Comparison of ENCODE assay signal across 17 cellular contexts in genomic region chr17:36525888-36526287, GRCh38. TPM values are rescaled to one million over a fixed set of nuclear protein-coding genes. Genes with fewer than 3 reads are reported as not detected.
A peak's percentile ranks its signal among the peaks of the same experiment; 100 is the strongest.
DNase-seq lines count a peak whose midpoint lies in the region; ATAC-seq, FAIRE-seq and TF ChIP-seq lines count a peak whose summit lies in the region.
"Had no signal": no experiment of that assay in that cellular context is flagged by ENCODE, and none has a peak within 500 bp of the region (broad histone marks: within the 10 kb centered on the region; RNA-seq: fewer than 3 reads in every experiment).

No MANE protein-coding gene starts in this region.

- no peak for TF ChIP-seq CTCF in activated CD8-positive, alpha-beta T cell treated with anti-CD3 and anti-CD28 coated beads for 36 hours (IDR thresholded peaks at IDR 0.05)
- TF ChIP-seq CTCF in H1 (IDR thresholded peaks at IDR 0.05; ENCODE audit: control extremely low read depth in 1 of 3, insufficient read depth in 1 of 3, low read depth in 1 of 3, low read length in 3 of 3) (no peak), type B pancreatic cell (conservative IDR thresholded peaks at IDR 0.05) (no peak)

- peaks cover 6 to 8% of the 10 kb centered on the region in 2 experiments for H4K20me1 ChIP-seq in H1 (replicated peaks in 1 of 2; ENCODE audit: control insufficient read depth in 1 of 2, insufficient read depth in 2 of 2, low read length in 2 of 2)

- H3K27ac Mint-ChIP-seq in activated CD8-positive, alpha-beta T cell treated with anti-CD3 and anti-CD28 coated beads for 36 hours: peak overlapping the region; percentile 13
- H3K27ac Mint-ChIP-seq in activated CD8-positive, alpha-beta T cell treated with anti-CD3 and anti-CD28 coated beads, Interleukin-2, amount 10 ng/mL, durations not matched to agents 7 days and 5 days: no peak overlapping the region
- no peak overlapping the region for H3K27ac Mint-ChIP-seq in type B pancreatic cell

- H2AK5ac ChIP-seq in H1 (ENCODE audit: low read depth, low read length): no peak overlapping the region

- H3K9me3 ChIP-seq in H1 (ENCODE audit: insufficient read depth in 2 of 2, low read depth in 1 of 2, low read length in 1 of 2): no peaks in the 10 kb centered on the region
- H3K9me3 ChIP-seq: Caco-2 had no signal

- H3K4ac ChIP-seq in H1 (replicated peaks; ENCODE audit: insufficient read length, low read depth, low read length): no peak overlapping the region

- no peak overlapping the region for H4K5ac ChIP-seq in H1 (ENCODE audit: insufficient read length, low read depth, low read length)

- no peak overlapping the region for H3K27ac ChIP-seq in H1 (ENCODE audit: low read depth, low read length)

- no peak for TF ChIP-seq POLR2A in H1 (IDR thresholded peaks at IDR 0.05; ENCODE audit: control extremely low read depth in 1 of 2, low read depth in 2 of 2, low read length in 2 of 2)

- H3K79me2 ChIP-seq in H1 (ENCODE audit: control insufficient read depth in 1 of 2, insufficient read depth in 2 of 2, low read length in 2 of 2): peaks cover 0 to 3% of the 10 kb centered on the region in 2 experiments; a peak in 1 of 4 replicates

- H3K27me3 Mint-ChIP-seq in activated CD8-positive, alpha-beta T cell treated with anti-CD3 and anti-CD28 coated beads for 36 hours: no peaks in the 10 kb centered on the region
- no peaks in the 10 kb centered on the region for H3K27me3 Mint-ChIP-seq in activated CD8-positive, alpha-beta T cell treated with anti-CD3 and anti-CD28 coated beads, Interleukin-2, amount 10 ng/mL, durations not matched to agents 7 days and 5 days (ENCODE audit: low read depth)
- H3K27me3 Mint-ChIP-seq in type B pancreatic cell: no peaks in the 10 kb centered on the region

- POLR2A ChIA-PET in activated CD8-positive, alpha-beta T cell treated with anti-CD3 and anti-CD28 coated beads for 36 hours (lab: Charles Lee): interaction anchor here (0.7 to 5.7 kb wide), 3 partner anchors 10 to 31 kb away, joined by 3 to 36 read pairs (median 3); partner anchors contain the start of genes MYO19 and PIGW
- POLR2A ChIA-PET in activated CD8-positive, alpha-beta T cell treated with anti-CD3 and anti-CD28 coated beads, Interleukin-2, amount 10 ng/mL, durations not matched to agents 7 days and 5 days (lab: Charles Lee): no interaction called here
- POLR2A ChIA-PET in H1 (lab: Charles Lee; ENCODE audit: partially characterized antibody): interaction anchor here (0.7 to 7.7 kb wide), 4 partner anchors 9 to 20 kb away, joined by 3 to 89 read pairs (median 29); no protein-coding TSS in a partner anchor

- H3K4me1 ChIP-seq in H1 (replicated peaks in 1 of 4; ENCODE audit: control insufficient read depth in 3 of 4, insufficient read depth in 4 of 4, low read length in 3 of 4): no peaks in the 10 kb centered on the region
- H3K4me1 ChIP-seq: Caco-2 had no signal

- 0 out of 2 replicates have a peak, but pooled peaks cover 2% of the 10 kb centered on the region for H3K23me2 ChIP-seq in H1 (ENCODE audit: low read depth, low read length)

- H3K4me2 ChIP-seq in H1 (ENCODE audit: insufficient read depth in 1 of 2, low read depth in 2 of 2, low read length in 2 of 2): no peak overlapping the region

- DNase-seq in activated CD8-positive, alpha-beta T cell treated with anti-CD3 and anti-CD28 coated beads for 36 hours: no peak
- DNase-seq in activated CD8-positive, alpha-beta T cell treated with anti-CD3 and anti-CD28 coated beads, Interleukin-2, amount 10 ng/mL, durations not matched to agents 7 days and 5 days: no peak
- DNase-seq in cardiac septum (ENCODE audit: low spot score): peak; percentile 67
- no peak for DNase-seq in Right ventricle myocardium inferior (ENCODE audit: missing footprints)
- DNase-seq in H1 (ENCODE audit: low read depth in 1 of 2, low spot score in 2 of 2): no peak
- DNase-seq in type B pancreatic cell (ENCODE audit: extremely low spot score, unreplicated experiment): peak; percentile 27
- no peak for DNase-seq in stimulated activated CD4-positive, alpha-beta T cell treated with anti-CD3 and anti-CD28 coated beads, Interleukin-15, amount 100 ng/mL, for 24 hours
- no peak for DNase-seq in cerebellar cortex (ENCODE audit: low spot score)
- DNase-seq: AML-193, Caco-2, Karpas-422, NCI-H1417, NCI-H1930, NCI-H2171, NCI-H446 treated with DMSO at 0.1 percent for 48 hours, NCI-H774 had no signal

- H3K18ac ChIP-seq in H1 (ENCODE audit: extremely low read depth, low read length): no peak overlapping the region

- no peak overlapping the region for H3K9ac ChIP-seq in H1 (replicated peaks in 1 of 4; ENCODE audit: extremely low read depth in 1 of 4, low read depth in 3 of 4, low read length in 3 of 4)

- no peak overlapping the region for H2BK120ac ChIP-seq in H1 (replicated peaks; ENCODE audit: low read depth, low read length)

- peaks cover 45 to 77% (median 65%) of the 10 kb centered on the region in 4 experiments for H3K36me3 ChIP-seq in H1 (ENCODE audit: control insufficient read depth in 2 of 4, insufficient read depth in 4 of 4, low read length in 3 of 4)

- ATAC-seq in activated CD8-positive, alpha-beta T cell treated with anti-CD3 and anti-CD28 coated beads for 36 hours: no peak
- no peak for ATAC-seq in activated CD8-positive, alpha-beta T cell treated with anti-CD3 and anti-CD28 coated beads, Interleukin-2, amount 10 ng/mL, durations not matched to agents 7 days and 5 days
- ATAC-seq in Right ventricle myocardium inferior: no peak

- no peak overlapping the region for H4K91ac ChIP-seq in H1 (replicated peaks; ENCODE audit: insufficient read length, low read length)

- H3K36me3 Mint-ChIP-seq in activated CD8-positive, alpha-beta T cell treated with anti-CD3 and anti-CD28 coated beads for 36 hours (ENCODE audit: low read depth): peaks cover 51% of the 10 kb centered on the region
- H3K36me3 Mint-ChIP-seq in activated CD8-positive, alpha-beta T cell treated with anti-CD3 and anti-CD28 coated beads, Interleukin-2, amount 10 ng/mL, durations not matched to agents 7 days and 5 days (ENCODE audit: low read depth): peaks cover 60% of the 10 kb centered on the region
- peaks cover 23% of the 10 kb centered on the region for H3K36me3 Mint-ChIP-seq in type B pancreatic cell

- H3K79me1 ChIP-seq in H1 (ENCODE audit: low read depth, low read length): peaks cover 3% of the 10 kb centered on the region; the same call in 1 of the 2 replicates

- H3K4me3 ChIP-seq in H1 (ENCODE audit: extremely low read depth in 1 of 4, insufficient read depth in 2 of 4, low read depth in 3 of 4, low read length in 4 of 4): no peak overlapping the region

- no peak for TF ChIP-seq EP300 in H1 (IDR thresholded peaks at IDR 0.05; ENCODE audit: borderline replicate concordance in 1 of 2, low read depth in 2 of 2, low read length in 2 of 2)

- no peak overlapping the region for H2BK12ac ChIP-seq in H1 (ENCODE audit: low read depth, low read length)

- no peak for TF ChIP-seq RAD21 in H1 (IDR thresholded peaks at IDR 0.05 in 1 of 2, conservative IDR thresholded peaks at IDR 0.05 in 1 of 2; ENCODE audit: low read depth in 2 of 2, low read length in 2 of 2)

- no peak overlapping the region for H2AFZ ChIP-seq in H1 (ENCODE audit: low read length)

- H2BK20ac ChIP-seq in H1 (ENCODE audit: low read length): no peak overlapping the region

- no peak overlapping the region for H2BK15ac ChIP-seq in H1 (ENCODE audit: low read length)

- WGBS in H1 (ENCODE audit: extremely low coverage in 1 of 2, insufficient coverage in 1 of 2, insufficient read length in 1 of 2, insufficient replicate concordance in 2 of 2, low coverage in 1 of 2, low lambda C conversion rate in 2 of 2, missing lambda C conversion rate in 1 of 2), 2 experiments: 91% methylated on average over 6 of the region's 6 CpGs; no CpG with 5 or more reads in 1 of the 2 experiments

- H3K4me1 Mint-ChIP-seq in activated CD8-positive, alpha-beta T cell treated with anti-CD3 and anti-CD28 coated beads for 36 hours (ENCODE audit: low read depth): peaks cover 25% of the 10 kb centered on the region
- H3K4me1 Mint-ChIP-seq in activated CD8-positive, alpha-beta T cell treated with anti-CD3 and anti-CD28 coated beads, Interleukin-2, amount 10 ng/mL, durations not matched to agents 7 days and 5 days (ENCODE audit: low read depth): peaks cover 21% of the 10 kb centered on the region
- no peaks in the 10 kb centered on the region for H3K4me1 Mint-ChIP-seq in type B pancreatic cell (ENCODE audit: unreplicated experiment)

- H3K9me3 Mint-ChIP-seq in activated CD8-positive, alpha-beta T cell treated with anti-CD3 and anti-CD28 coated beads for 36 hours: no peaks in the 10 kb centered on the region
- H3K9me3 Mint-ChIP-seq in activated CD8-positive, alpha-beta T cell treated with anti-CD3 and anti-CD28 coated beads, Interleukin-2, amount 10 ng/mL, durations not matched to agents 7 days and 5 days (ENCODE audit: insufficient read depth): no peaks in the 10 kb centered on the region
- no peaks in the 10 kb centered on the region for H3K9me3 Mint-ChIP-seq in type B pancreatic cell

- CTCF ChIA-PET in activated CD8-positive, alpha-beta T cell treated with anti-CD3 and anti-CD28 coated beads for 36 hours (lab: Charles Lee): interaction anchor here (0.6 kb wide), 1 partner anchor 8 kb away, joined by 3 read pairs; the partner anchor contains the start of genes MYO19 and PIGW
- CTCF ChIA-PET in activated CD8-positive, alpha-beta T cell treated with anti-CD3 and anti-CD28 coated beads, Interleukin-2, amount 10 ng/mL, durations not matched to agents 7 days and 5 days (lab: Charles Lee): interaction anchor here (3.3 kb wide), 1 partner anchor 8 kb away, joined by 10 read pairs; the partner anchor contains the start of genes MYO19 and PIGW
- CTCF ChIA-PET in H1 (lab: Charles Lee; ENCODE audit: partially characterized antibody): interaction anchor here (0.6 kb wide), 1 partner anchor 38 kb away, joined by 3 read pairs; no protein-coding TSS in a partner anchor

- H3K23ac ChIP-seq in H1 (ENCODE audit: insufficient read length): no peak overlapping the region

- intact Hi-C loops in activated CD8-positive, alpha-beta T cell treated with anti-CD3 and anti-CD28 coated beads for 36 hours (cut with micrococcal nuclease): no loop called here
- intact Hi-C loops in cardiac septum (cut with DNase I) (no loop called here), Right ventricle myocardium inferior (cut with DNase I) (no loop called here)

- no peak overlapping the region for H4K8ac ChIP-seq in H1 (ENCODE audit: extremely low read depth, insufficient read depth, low read length)

- H2BK5ac ChIP-seq in H1 (ENCODE audit: low read depth, low read length): no peak overlapping the region

- no peak overlapping the region for H3K56ac ChIP-seq in H1 (replicated peaks; ENCODE audit: insufficient read length, low read depth, low read length)

- no peak for FAIRE-seq in H1 (lab: Jason Lieb, UNC)
- FAIRE-seq: A204.1 had no signal

- no peaks in the 10 kb centered on the region for H3K27me3 ChIP-seq in H1 (replicated peaks in 1 of 4; ENCODE audit: control insufficient read depth in 3 of 4, extremely low read depth in 1 of 4, insufficient read depth in 3 of 4, low read length in 3 of 4)

- H3K4me3 Mint-ChIP-seq in activated CD8-positive, alpha-beta T cell treated with anti-CD3 and anti-CD28 coated beads for 36 hours: no peak overlapping the region
- no peak overlapping the region for H3K4me3 Mint-ChIP-seq in activated CD8-positive, alpha-beta T cell treated with anti-CD3 and anti-CD28 coated beads, Interleukin-2, amount 10 ng/mL, durations not matched to agents 7 days and 5 days
- H3K4me3 Mint-ChIP-seq in type B pancreatic cell: no peak overlapping the region

- H3K14ac ChIP-seq in H1 (ENCODE audit: insufficient read length): no peak overlapping the region

RNA-seq across cellular contexts. Expression of gene MYO19, which starts 8.8 kb away (rescaled TPM):
- total RNA-seq in activated CD8-positive, alpha-beta T cell treated with anti-CD3 and anti-CD28 coated beads for 36 hours: 100 to 1,000 TPM; 106 to 114 TPM
- total RNA-seq in activated CD8-positive, alpha-beta T cell treated with anti-CD3 and anti-CD28 coated beads, Interleukin-2, amount 10 ng/mL, durations not matched to agents 7 days and 5 days: 100 to 1,000 TPM; 136 to 142 TPM
- total RNA-seq in cardiac septum (16.0 TPM), Right ventricle myocardium inferior (16.1 TPM), type B pancreatic cell (ENCODE audit: low replicate concordance) (71.3 and 94.7 TPM in 2 replicates)
- total RNA-seq in H1 (2021; fragmentation: NEBNext Ultra II Directional; extraction: Animal tissue kit (Norgen Biotek cat#: 25700)): 122 and 126 TPM in 2 replicates
- polyA plus RNA-seq in H1 (2011; rRNA removed): 163 and 189 TPM in 2 replicates
- 163 TPM for polyA plus RNA-seq in H1 (2011; cell fraction: cytosol; rRNA removed)
- 787 TPM for polyA plus RNA-seq in H1 (2011; cell fraction: nucleus; rRNA removed)
- 101 to 123 TPM (median 119 TPM) in 4 replicates for polyA plus RNA-seq in H1 (2012, experiment 1 of 2)
- 67.9 TPM for polyA plus RNA-seq in H1 (2012, experiment 2 of 2)
- polyA plus RNA-seq in H1 (2013, experiment 1 of 2): 84.0 TPM
- 75.7 TPM for polyA plus RNA-seq in H1 (2013, experiment 2 of 2)
- polyA minus RNA-seq in H1 (2011; rRNA and poly(A)+ RNA removed): 209 and 221 TPM in 2 replicates
- 98.1 TPM for polyA minus RNA-seq in H1 (2011; cell fraction: cytosol; rRNA and poly(A)+ RNA removed)
- 319 TPM for polyA minus RNA-seq in H1 (2011; cell fraction: nucleus; rRNA and poly(A)+ RNA removed)

RNA-seq across cellular contexts. Expression of gene PIGW, which starts 8.9 kb away (rescaled TPM):
- 10 to 100 TPM; 11.0 to 11.9 TPM for total RNA-seq in activated CD8-positive, alpha-beta T cell treated with anti-CD3 and anti-CD28 coated beads for 36 hours
- 10 to 100 TPM in 1 of 2 experiments, 1 to 10 TPM in 1; 8.0 to 11.7 TPM for total RNA-seq in activated CD8-positive, alpha-beta T cell treated with anti-CD3 and anti-CD28 coated beads, Interleukin-2, amount 10 ng/mL, durations not matched to agents 7 days and 5 days
- total RNA-seq in cardiac septum: 4.3 TPM
- total RNA-seq in Right ventricle myocardium inferior: 5.8 TPM
- total RNA-seq in H1 (2021; fragmentation: NEBNext Ultra II Directional; extraction: Animal tissue kit (Norgen Biotek cat#: 25700)): 27.1 and 28.9 TPM in 2 replicates
- polyA plus RNA-seq in H1 (2011; rRNA removed): 10.3 and 12.1 TPM in 2 replicates
- 14.0 TPM for polyA plus RNA-seq in H1 (2011; cell fraction: cytosol; rRNA removed)
- 4.5 TPM for polyA plus RNA-seq in H1 (2011; cell fraction: nucleus; rRNA removed)
- polyA plus RNA-seq in H1 (2012, experiment 1 of 2): 12.1 to 22.5 TPM (median 16.3 TPM) in 4 replicates
- polyA plus RNA-seq in H1 (2012, experiment 2 of 2): 5.7 TPM
- polyA plus RNA-seq in H1 (2013, experiment 1 of 2): 16.5 TPM
- polyA plus RNA-seq in H1 (2013, experiment 2 of 2): 18.0 TPM
- 6.4 and 7.3 TPM in 2 replicates for polyA minus RNA-seq in H1 (2011; rRNA and poly(A)+ RNA removed)
- polyA minus RNA-seq in H1 (2011; cell fraction: cytosol; rRNA and poly(A)+ RNA removed): 4.1 TPM
- 10.2 TPM for polyA minus RNA-seq in H1 (2011; cell fraction: nucleus; rRNA and poly(A)+ RNA removed)
- total RNA-seq in type B pancreatic cell (ENCODE audit: low replicate concordance): 11.1 and 13.5 TPM in 2 replicates

RNA-seq across cellular contexts. Expression of gene GGNBP2, which starts 18.8 kb away (rescaled TPM):
- 10 to 100 TPM; 82.9 to 87.4 TPM for total RNA-seq in activated CD8-positive, alpha-beta T cell treated with anti-CD3 and anti-CD28 coated beads for 36 hours
- 100 to 1,000 TPM; 112 to 122 TPM for total RNA-seq in activated CD8-positive, alpha-beta T cell treated with anti-CD3 and anti-CD28 coated beads, Interleukin-2, amount 10 ng/mL, durations not matched to agents 7 days and 5 days
- total RNA-seq in cardiac septum (50.2 TPM), Right ventricle myocardium inferior (44.5 TPM), type B pancreatic cell (ENCODE audit: low replicate concordance) (63.7 and 72.0 TPM in 2 replicates)
- 35.1 and 35.8 TPM in 2 replicates for total RNA-seq in H1 (2021; fragmentation: NEBNext Ultra II Directional; extraction: Animal tissue kit (Norgen Biotek cat#: 25700))
- polyA plus RNA-seq in H1 (2011; rRNA removed): 29.2 and 29.7 TPM in 2 replicates
- polyA plus RNA-seq in H1 (2011; cell fraction: cytosol; rRNA removed): 39.6 TPM
- polyA plus RNA-seq in H1 (2011; cell fraction: nucleus; rRNA removed): 39.0 TPM
- 30.6 to 40.3 TPM (median 34.1 TPM) in 4 replicates for polyA plus RNA-seq in H1 (2012, experiment 1 of 2)
- polyA plus RNA-seq in H1 (2012, experiment 2 of 2): 3.3 TPM
- polyA plus RNA-seq in H1 (2013, experiment 1 of 2): 35.1 TPM
- polyA plus RNA-seq in H1 (2013, experiment 2 of 2): 34.0 TPM
- polyA minus RNA-seq in H1 (2011; rRNA and poly(A)+ RNA removed): 81.9 and 84.1 TPM in 2 replicates
- 16.6 TPM for polyA minus RNA-seq in H1 (2011; cell fraction: cytosol; rRNA and poly(A)+ RNA removed)
- polyA minus RNA-seq in H1 (2011; cell fraction: nucleus; rRNA and poly(A)+ RNA removed): 43.9 TPM

RNA-seq across cellular contexts. Expression of gene ZNHIT3, which starts 39.4 kb away (rescaled TPM):
- total RNA-seq in activated CD8-positive, alpha-beta T cell treated with anti-CD3 and anti-CD28 coated beads for 36 hours: 10 to 100 TPM; 46.5 to 50.5 TPM
- 10 to 100 TPM; 32.2 to 33.7 TPM for total RNA-seq in activated CD8-positive, alpha-beta T cell treated with anti-CD3 and anti-CD28 coated beads, Interleukin-2, amount 10 ng/mL, durations not matched to agents 7 days and 5 days
- total RNA-seq in cardiac septum: 20.8 TPM
- total RNA-seq in Right ventricle myocardium inferior: 21.3 TPM
- 59.1 and 60.8 TPM in 2 replicates for total RNA-seq in H1 (2021; fragmentation: NEBNext Ultra II Directional; extraction: Animal tissue kit (Norgen Biotek cat#: 25700))
- polyA plus RNA-seq in H1 (2011; rRNA removed): 95.1 and 147 TPM in 2 replicates
- 95.2 TPM for polyA plus RNA-seq in H1 (2011; cell fraction: cytosol; rRNA removed)
- 38.1 TPM for polyA plus RNA-seq in H1 (2011; cell fraction: nucleus; rRNA removed)
- polyA plus RNA-seq in H1 (2012, experiment 1 of 2): 70.6 to 88.5 TPM (median 80.3 TPM) in 4 replicates
- 69.8 TPM for polyA plus RNA-seq in H1 (2012, experiment 2 of 2)
- 73.2 TPM for polyA plus RNA-seq in H1 (2013, experiment 1 of 2)
- polyA plus RNA-seq in H1 (2013, experiment 2 of 2): 67.4 TPM
- 34.4 and 37.8 TPM in 2 replicates for polyA minus RNA-seq in H1 (2011; rRNA and poly(A)+ RNA removed)
- 18.0 TPM for polyA minus RNA-seq in H1 (2011; cell fraction: cytosol; rRNA and poly(A)+ RNA removed)
- 19.0 TPM for polyA minus RNA-seq in H1 (2011; cell fraction: nucleus; rRNA and poly(A)+ RNA removed)
- total RNA-seq in type B pancreatic cell (ENCODE audit: low replicate concordance): 34.6 and 43.3 TPM in 2 replicates

Comparison
In these comparisons a context has a peak if more than half of its experiments do, and no peak if none do; other contexts are left out.
1. DNase-seq: peak in cardiac septum (single experiment) and type B pancreatic cell (single experiment); none in activated CD8-positive, alpha-beta T cell treated with anti-CD3 and anti-CD28 coated beads for 36 hours (single experiment), activated CD8-positive, alpha-beta T cell treated with anti-CD3 and anti-CD28 coated beads, Interleukin-2, amount 10 ng/mL, durations not matched to agents 7 days and 5 days (single experiment), Right ventricle myocardium inferior (single experiment), H1 (0 of 2), stimulated activated CD4-positive, alpha-beta T cell treated with anti-CD3 and anti-CD28 coated beads, Interleukin-15, amount 100 ng/mL, for 24 hours (single experiment) and cerebellar cortex (single experiment).